24 cellular contexts compared by ENCODE assay signal in the genomic region with DNA sequence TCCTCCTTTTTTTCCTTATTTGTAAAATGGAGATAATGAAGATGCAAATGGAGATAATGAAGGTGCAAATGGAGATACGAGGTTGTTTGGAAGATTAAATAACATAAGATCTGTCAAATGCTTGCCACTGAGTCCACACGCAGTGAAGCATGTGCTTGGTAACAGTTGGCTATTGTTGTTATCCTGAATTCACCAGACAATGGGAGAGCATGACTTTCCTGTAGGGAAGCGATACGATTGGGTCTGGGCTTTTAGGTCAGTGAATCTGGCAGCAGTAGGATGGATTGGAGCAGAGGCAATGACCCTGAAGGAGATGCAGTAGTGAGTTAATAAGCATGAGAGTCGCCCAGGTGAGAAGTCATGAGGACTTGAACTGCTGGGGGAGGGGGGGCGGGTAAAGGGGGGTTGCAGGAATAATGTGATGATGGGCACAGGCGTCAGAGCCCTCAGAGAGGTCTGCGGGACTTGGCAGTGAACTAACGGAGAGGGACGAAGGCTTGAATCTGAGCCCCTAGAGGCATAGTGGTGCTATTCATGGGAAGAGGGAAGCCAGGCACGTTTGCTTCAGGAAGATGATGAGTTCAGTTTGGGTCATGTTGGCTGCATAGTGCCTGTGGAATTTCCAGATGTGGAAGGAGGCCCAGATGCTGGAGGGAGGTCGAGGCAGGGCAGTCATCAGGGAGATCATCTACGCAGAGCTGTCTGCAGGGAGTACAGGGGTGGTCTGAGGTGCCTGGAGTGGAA. TPM values are rescaled to one million over a fixed set of nuclear protein-coding genes. Genes with fewer than 3 reads are reported as not detected.
A peak's percentile ranks its signal among the peaks of the same experiment; 100 is the strongest.
DNase-seq lines count a peak whose midpoint lies in the region; ATAC-seq and TF ChIP-seq lines count a peak whose summit lies in the region.
"Had no signal": no experiment of that assay in that cellular context is flagged by ENCODE, and none has a peak within 500 bp of the region (broad histone marks: within the 10 kb centered on the region; RNA-seq: fewer than 3 reads in every experiment).

No MANE protein-coding gene starts in this region.

- H2BK12ac ChIP-seq in neuronal stem cell (ENCODE audit: low read length): no peak overlapping the region

- no peak overlapping the region for H3K4ac ChIP-seq in neuronal stem cell (ENCODE audit: low read length)

- H2AFZ ChIP-seq in neuronal stem cell (ENCODE audit: low read length): no peak overlapping the region

- H2AK5ac ChIP-seq in neuronal stem cell (ENCODE audit: low read depth, low read length): peak overlapping the region; percentile 66

- no peak overlapping the region for H2BK120ac ChIP-seq in neuronal stem cell (ENCODE audit: low read depth, low read length)

- no peak overlapping the region for H3K4me3 ChIP-seq in heart right ventricle
- no peak overlapping the region for H3K4me3 ChIP-seq in neuronal stem cell (ENCODE audit: low read length in 2 of 2)
- no peak overlapping the region for H3K4me3 ChIP-seq in esophagus muscularis mucosa
- H3K4me3 ChIP-seq: left lung, smooth muscle cell, thyroid gland had no signal

- DNase-seq in heart right ventricle (no peak), neuronal stem cell (ENCODE audit: low spot score) (no peak), KG1 (lab: John Stamatoyannopoulos, UW) (no peak), esophagus muscularis mucosa (ENCODE audit: extremely low spot score) (no peak), SKM-1 treated with dmso at 0.1 percent for 144 hours (lab: John Stamatoyannopoulos, UW; ENCODE audit: unreplicated experiment) (no peak)
- DNase-seq: activated CD4-positive, alpha-beta T cell treated with anti-CD3 and anti-CD28 coated beads for 36 hours; activated CD8-positive, alpha-beta T cell treated with anti-CD3 and anti-CD28 coated beads, Interleukin-2, amount 10 ng/mL, durations not matched to agents 7 days and 5 days; activated naive CD4-positive, alpha-beta T cell treated with anti-CD3 and anti-CD28 coated beads, Interleukin-2, amount 50 U/mL, for 16 hours; Calu3; DMS79 treated with DMSO at 0.1 percent for 48 hours; effector memory CD4-positive, alpha-beta T cell; GDM1; left lung; NCI-H1092; NCI-H1694; NCI-H446 treated with DMSO at 0.1 percent for 48 hours; SW 1271; thyroid gland had no signal

- peak overlapping the region; percentile 29 for H3K18ac ChIP-seq in neuronal stem cell (ENCODE audit: low read length)

- TF ChIP-seq CTCF in brain (conservative IDR thresholded peaks at IDR 0.05) (no peak), heart right ventricle (IDR thresholded peaks at IDR 0.05) (no peak), esophagus muscularis mucosa (IDR thresholded peaks at IDR 0.05) (no peak)

- peaks cover 58% of the 10 kb centered on the region for H3K4me1 Mint-ChIP-seq in brain
- H3K4me1 Mint-ChIP-seq: activated T-helper 17 cell treated with anti-CD3 and anti-CD28 coated beads, Interleukin-2, amount 50 U/mL, for 72 hours had no signal

- H3K14ac ChIP-seq in neuronal stem cell (ENCODE audit: low read length): peak overlapping the region; percentile 25

- H2BK5ac ChIP-seq in neuronal stem cell (ENCODE audit: low read length): no peak overlapping the region

- H3K4me2 ChIP-seq in neuronal stem cell (ENCODE audit: insufficient read depth, low read length, poor library complexity, severe bottlenecking): no peak overlapping the region
- H3K4me2 ChIP-seq: smooth muscle cell had no signal

- TF ChIP-seq POLR2A in esophagus muscularis mucosa (IDR thresholded peaks at IDR 0.05; ENCODE audit: low read depth): no peak

- H3K4me1 ChIP-seq in heart right ventricle (peaks cover 8 to 81% (median 59%) of the 10 kb centered on the region in 9 donors), neuronal stem cell (ENCODE audit: control insufficient read depth in 2 of 2, insufficient read depth in 1 of 2, low read depth in 1 of 2, low read length in 2 of 2) (peaks cover 0 to 14% of the 10 kb centered on the region in 2 donors), esophagus muscularis mucosa (peaks cover 6 to 26% (median 19%) of the 10 kb centered on the region in 4 donors)
- H3K4me1 ChIP-seq: thyroid gland had no signal

- H4K8ac ChIP-seq in neuronal stem cell (ENCODE audit: low read depth, low read length): no peak overlapping the region

- ATAC-seq in heart right ventricle: peak in 5 of 8 donors; percentile 8 to 53 (median 20)
- ATAC-seq in GM18511 (IDR thresholded peaks at IDR 0.05; ENCODE audit: unreplicated experiment): no peak
- ATAC-seq: activated CD4-positive, alpha-beta T cell treated with anti-CD3 and anti-CD28 coated beads for 36 hours; activated CD8-positive, alpha-beta T cell treated with anti-CD3 and anti-CD28 coated beads, Interleukin-2, amount 10 ng/mL, durations not matched to agents 7 days and 5 days; activated T-helper 17 cell treated with anti-CD3 and anti-CD28 coated beads, Interleukin-2, amount 50 U/mL, for 72 hours; left lung had no signal

- no peaks in the 10 kb centered on the region for H3K27me3 ChIP-seq in heart right ventricle
- H3K27me3 ChIP-seq in neuronal stem cell (ENCODE audit: control insufficient read depth in 3 of 3, insufficient read depth in 3 of 3, low read depth in 1 of 3, low read length in 3 of 3): no peaks in the 10 kb centered on the region
- H3K27me3 ChIP-seq in esophagus muscularis mucosa: no peaks in the 10 kb centered on the region
- H3K27me3 ChIP-seq: left lung, thyroid gland had no signal

- H3K36me3 ChIP-seq in heart right ventricle (no peaks in the 10 kb centered on the region), neuronal stem cell (replicated peaks in 1 of 2; ENCODE audit: control insufficient read depth in 2 of 2, insufficient read depth in 2 of 2, low read length in 2 of 2) (no peaks in the 10 kb centered on the region), esophagus muscularis mucosa (no peaks in the 10 kb centered on the region)
- H3K36me3 ChIP-seq: left lung, thyroid gland had no signal

- peak overlapping the region; percentile 14 for H4K91ac ChIP-seq in neuronal stem cell (ENCODE audit: low read depth, low read length, poor library complexity)

- intact Hi-C loops in heart right ventricle (cut with DNase I) (loop anchor here in 3 of 10 donors (5.0 to 10.0 kb wide), 3 partner anchors 36 to 112 kb away; partner anchors contain the start of genes TMEM242 (in 1 of the 3) and ZDHHC14 (in 1 of the 3)), esophagus muscularis mucosa (cut with DNase I) (no loop called here)

- no peaks in the 10 kb centered on the region for H3K9me3 ChIP-seq in heart right ventricle
- no peaks in the 10 kb centered on the region for H3K9me3 ChIP-seq in neuronal stem cell (replicated peaks in 1 of 2; ENCODE audit: control insufficient read depth in 2 of 2, insufficient read depth in 1 of 2, low read depth in 1 of 2, low read length in 2 of 2)
- no peaks in the 10 kb centered on the region for H3K9me3 ChIP-seq in esophagus muscularis mucosa
- H3K9me3 ChIP-seq: left lung, thyroid gland had no signal

- no peak overlapping the region for H3K9ac ChIP-seq in neuronal stem cell (ENCODE audit: low read depth, low read length, poor library complexity)

- H3K79me1 ChIP-seq in neuronal stem cell (ENCODE audit: low read depth, low read length): no peaks in the 10 kb centered on the region

- H3K23ac ChIP-seq in neuronal stem cell (ENCODE audit: low read depth, low read length, poor library complexity): peak overlapping the region; percentile 61

- WGBS in heart right ventricle, 2 donors: 35 to 39% methylated on average over 13 of the region's 13 CpGs
- WGBS in neuronal stem cell (ENCODE audit: extremely low coverage in 2 of 2, insufficient read length in 2 of 2, insufficient replicate concordance in 1 of 2), 2 donors: no CpG with 5 or more reads among the region's 13 CpGs
- 81% methylated on average over 13 of the region's 13 CpGs for WGBS in esophagus muscularis mucosa

- no peak overlapping the region for H2BK15ac ChIP-seq in neuronal stem cell (ENCODE audit: low read length)

- peaks cover 0 to 4% (median 0%) of the 10 kb centered on the region in 5 experiments for H3K9me3 Mint-ChIP-seq in brain
- H3K9me3 Mint-ChIP-seq: activated T-helper 17 cell treated with anti-CD3 and anti-CD28 coated beads, Interleukin-2, amount 50 U/mL, for 72 hours; stimulated activated naive CD8-positive, alpha-beta T cell treated with anti-CD3 and anti-CD28 coated beads, Interleukin-15, Interleukin-2, amounts not matched to agents 100 ng/mL and 50 ng/mL, for 24 hours had no signal

- H3K27ac Mint-ChIP-seq in brain: peak overlapping the region in 3 of 5 experiments; percentile 6 to 77 (median 38)
- H3K27ac Mint-ChIP-seq: activated CD4-positive, alpha-beta T cell treated with anti-CD3 and anti-CD28 coated beads for 36 hours; activated CD8-positive, alpha-beta T cell treated with anti-CD3 and anti-CD28 coated beads, Interleukin-2, amount 10 ng/mL, durations not matched to agents 7 days and 5 days; activated T-helper 17 cell treated with anti-CD3 and anti-CD28 coated beads, Interleukin-2, amount 50 U/mL, for 72 hours; stimulated activated naive CD8-positive, alpha-beta T cell treated with anti-CD3 and anti-CD28 coated beads, Interleukin-15, Interleukin-2, amounts not matched to agents 100 ng/mL and 50 ng/mL, for 24 hours had no signal

- H3K27me3 Mint-ChIP-seq in brain: no peaks in the 10 kb centered on the region
- H3K27me3 Mint-ChIP-seq: activated CD4-positive, alpha-beta T cell treated with anti-CD3 and anti-CD28 coated beads for 36 hours; activated T-helper 17 cell treated with anti-CD3 and anti-CD28 coated beads, Interleukin-2, amount 50 U/mL, for 72 hours; stimulated activated naive CD8-positive, alpha-beta T cell treated with anti-CD3 and anti-CD28 coated beads, Interleukin-15, Interleukin-2, amounts not matched to agents 100 ng/mL and 50 ng/mL, for 24 hours had no signal

- H3K36me3 Mint-ChIP-seq in brain: peaks cover 4% of the 10 kb centered on the region

- no peak overlapping the region for H3K4me3 Mint-ChIP-seq in brain
- H3K4me3 Mint-ChIP-seq: activated CD4-positive, alpha-beta T cell treated with anti-CD3 and anti-CD28 coated beads for 36 hours; activated CD8-positive, alpha-beta T cell treated with anti-CD3 and anti-CD28 coated beads, Interleukin-2, amount 10 ng/mL, durations not matched to agents 7 days and 5 days; activated T-helper 17 cell treated with anti-CD3 and anti-CD28 coated beads, Interleukin-2, amount 50 U/mL, for 72 hours; stimulated activated naive CD8-positive, alpha-beta T cell treated with anti-CD3 and anti-CD28 coated beads, Interleukin-15, Interleukin-2, amounts not matched to agents 100 ng/mL and 50 ng/mL, for 24 hours had no signal

- no peak for TF ChIP-seq EP300 in esophagus muscularis mucosa (IDR thresholded peaks at IDR 0.05)

- H3K27ac ChIP-seq in heart right ventricle (peak overlapping the region in 6 of 10 donors; percentile 10 to 91 (median 75)), neuronal stem cell (replicated peaks; ENCODE audit: low read length) (no peak overlapping the region), esophagus muscularis mucosa (replicated peaks in 1 of 4) (no peak overlapping the region)
- H3K27ac ChIP-seq: epithelial cell of prostate, left lung, thyroid gland had no signal

RNA-seq across cellular contexts. Expression of gene ZDHHC14, which starts 55.4 kb away (rescaled TPM):
- polyA plus RNA-seq in brain (ENCODE audit: insufficient read depth, low read depth, low replicate concordance) (15.6 TPM), heart right ventricle (1 to 10 TPM; 7.7 to 9.9 TPM)
- total RNA-seq in heart right ventricle (10 to 100 TPM in 9 of 10 donors, 1 to 10 TPM in 1; 9.1 to 31.2 (median 16.3) TPM), esophagus muscularis mucosa (10 to 100 TPM in 2 of 4 donors, 1 to 10 TPM in 2; 7.1 to 11.4 (median 9.8) TPM)
- polyA plus RNA-seq in neuronal stem cell (2013, experiment 1 of 2): 9.4 TPM
- 9.2 TPM for polyA plus RNA-seq in neuronal stem cell (2013, experiment 2 of 2)

Comparison
In these comparisons a context has a peak if more than half of its experiments do, and no peak if none do; other contexts are left out.
1. H3K27ac ChIP-seq: peak in heart right ventricle (6 of 10); none in neuronal stem cell (single experiment) and esophagus muscularis mucosa (0 of 4).